9 cellular contexts compared by ENCODE assay signal in the genomic region with DNA sequence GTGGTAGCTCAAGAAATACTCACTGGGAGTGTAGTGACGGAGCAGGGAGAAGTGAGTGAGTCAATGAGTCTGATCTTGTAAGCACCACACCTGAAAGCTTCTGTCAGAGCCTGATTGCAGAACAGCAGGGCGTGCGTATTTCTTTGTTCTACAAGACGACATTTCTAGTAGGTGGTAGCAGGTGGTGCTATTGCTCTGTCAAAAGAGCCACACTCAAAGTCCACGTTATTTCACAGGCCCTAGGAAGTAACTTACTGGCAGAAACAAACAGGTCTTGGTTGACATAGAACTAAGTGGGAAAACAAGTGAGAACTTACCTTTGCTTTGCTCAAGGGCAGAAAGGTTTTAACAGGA. TPM values are rescaled to one million over a fixed set of nuclear protein-coding genes. Genes with fewer than 3 reads are reported as not detected.
DNase-seq lines count a peak whose midpoint lies in the region; ATAC-seq, FAIRE-seq and TF ChIP-seq lines count a peak whose summit lies in the region.
"Had no signal": no experiment of that assay in that cellular context is flagged by ENCODE, and none has a peak within 500 bp of the region (broad histone marks: within the 10 kb centered on the region; RNA-seq: fewer than 3 reads in every experiment).

No MANE protein-coding gene starts in this region.

- no peak for ATAC-seq in activated CD4-positive, CD25-positive, alpha-beta regulatory T cell treated with anti-CD3 and anti-CD28 coated beads, Interleukin-2, amount 50 U/mL, for 24 hours

- FAIRE-seq in endothelial cell of umbilical vein (lab: Jason Lieb, UNC), result no peak

- H3K27ac ChIP-seq in endothelial cell of umbilical vein (ENCODE audit: insufficient read depth, low read depth, low read length), result no peak overlapping the region
- H3K27ac ChIP-seq: uterus had no signal

- no peaks in the 10 kb centered on the region for H4K20me1 ChIP-seq in endothelial cell of umbilical vein (replicated peaks; ENCODE audit: control insufficient read depth, extremely low read depth, insufficient read depth, low read length)

- H3K79me2 ChIP-seq in endothelial cell of umbilical vein (ENCODE audit: control insufficient read depth, insufficient read depth, low read length), result no peaks in the 10 kb centered on the region

- no peaks in the 10 kb centered on the region for H3K9me3 Mint-ChIP-seq in progenitor cell of endocrine pancreas (ENCODE audit: low read depth)
- H3K9me3 Mint-ChIP-seq in type B pancreatic cell, result no peaks in the 10 kb centered on the region

- H3K4me1 Mint-ChIP-seq in progenitor cell of endocrine pancreas (ENCODE audit: low read depth) (peaks cover 28% of the 10 kb centered on the region), type B pancreatic cell (ENCODE audit: unreplicated experiment) (peaks cover 34% of the 10 kb centered on the region)

- H3K4me1 ChIP-seq in endothelial cell of umbilical vein (ENCODE audit: control insufficient read depth, extremely low read depth, insufficient read depth, low read length), result peaks cover 11% of the 10 kb centered on the region

- H3K36me3 ChIP-seq in endothelial cell of umbilical vein (ENCODE audit: control insufficient read depth in 2 of 2, extremely low read depth in 1 of 2, insufficient read depth in 2 of 2, low read length in 2 of 2), result no peaks in the 10 kb centered on the region
- H3K36me3 ChIP-seq: uterus had no signal

- H3K27me3 ChIP-seq in endothelial cell of umbilical vein (ENCODE audit: control insufficient read depth in 2 of 2, insufficient read depth in 2 of 2, low read length in 2 of 2), result no peaks in the 10 kb centered on the region
- H3K27me3 ChIP-seq: uterus had no signal

- H3K36me3 Mint-ChIP-seq in progenitor cell of endocrine pancreas (ENCODE audit: insufficient read depth) (no peaks in the 10 kb centered on the region), type B pancreatic cell (no peaks in the 10 kb centered on the region)

- POLR2A ChIA-PET in endothelial cell of umbilical vein (lab: Charles Lee), result no interaction called here

- H3K9ac ChIP-seq in endothelial cell of umbilical vein (replicated peaks; ENCODE audit: extremely low read depth, insufficient read depth, low read length), result no peak overlapping the region

- TF ChIP-seq POLR2A in endothelial cell of umbilical vein (IDR thresholded peaks at IDR 0.05; ENCODE audit: low read depth, low read length), result no peak

- H3K4me3 Mint-ChIP-seq in progenitor cell of endocrine pancreas (ENCODE audit: low read depth) (no peak overlapping the region), type B pancreatic cell (no peak overlapping the region)

- DNase-seq in NCI-H510A treated with DMSO at 0.1 percent for 48 hours (lab: John Stamatoyannopoulos, UW) (peak; percentile 34), NCI-H510A (lab: John Stamatoyannopoulos, UW) (no peak), NCI-H774 (lab: John Stamatoyannopoulos, UW) (peak; percentile 0), endothelial cell of umbilical vein (ENCODE audit: low read depth, low spot score) (peak; percentile 36), progenitor cell of endocrine pancreas (ENCODE audit: low spot score, unreplicated experiment) (no peak), Kasumi-1 (lab: John Stamatoyannopoulos, UW) (no peak), type B pancreatic cell (ENCODE audit: extremely low spot score, unreplicated experiment) (no peak)
- DNase-seq: uterus had no signal

- TF ChIP-seq CTCF in endothelial cell of umbilical vein (IDR thresholded peaks at IDR 0.05; ENCODE audit: extremely low read depth in 1 of 2, insufficient read depth in 1 of 2, low read depth in 1 of 2, low read length in 2 of 2) (no peak), progenitor cell of endocrine pancreas (IDR thresholded peaks at IDR 0.05; ENCODE audit: unreplicated experiment) (peak; percentile 48), type B pancreatic cell (conservative IDR thresholded peaks at IDR 0.05) (no peak)

- H3K9me1 ChIP-seq in endothelial cell of umbilical vein (replicated peaks; ENCODE audit: control insufficient read depth, extremely low read depth, insufficient read depth, low read length), result no peaks in the 10 kb centered on the region

- intact Hi-C loops in endothelial cell of umbilical vein (cut with micrococcal nuclease), result no loop called here

- no peaks in the 10 kb centered on the region for H3K9me3 ChIP-seq in endothelial cell of umbilical vein (replicated peaks; ENCODE audit: control insufficient read depth, insufficient read depth, low read length)
- H3K9me3 ChIP-seq: uterus had no signal

- no peak overlapping the region for H3K4me2 ChIP-seq in endothelial cell of umbilical vein (ENCODE audit: insufficient read depth, low read length)

- H3K27me3 Mint-ChIP-seq in progenitor cell of endocrine pancreas (no peaks in the 10 kb centered on the region), type B pancreatic cell (no peaks in the 10 kb centered on the region)

- CTCF ChIA-PET in endothelial cell of umbilical vein (lab: Charles Lee), result interaction anchor here (0.9 to 2.0 kb wide), 3 partner anchors 215 to 309 kb away, joined by 3 to 7 read pairs (median 4); no protein-coding TSS in a partner anchor

- no peak overlapping the region for H2AFZ ChIP-seq in endothelial cell of umbilical vein (ENCODE audit: low read depth, low read length)

- dilution Hi-C loops in endothelial cell of umbilical vein (cut with MboI; ENCODE audit: extremely low pct_ligation_motif_present, low sequenced_read_pairs), result no loop called here

- BruUV-seq in endothelial cell of umbilical vein (replicated peaks; lab: Mats Ljungman, UMichigan), result no TSS peak

- H3K27ac Mint-ChIP-seq in progenitor cell of endocrine pancreas (peak overlapping the region; percentile 21), type B pancreatic cell (no peak overlapping the region)

- H3K4me3 ChIP-seq in endothelial cell of umbilical vein (replicated peaks in 1 of 3; ENCODE audit: insufficient read depth in 1 of 3, low read depth in 1 of 3, low read length in 3 of 3), result no peak overlapping the region
- H3K4me3 ChIP-seq: uterus had no signal

TF ChIP-seq in endothelial cell of umbilical vein, 7 proteins besides CTCF, POLR2A, EP300 and RAD21:
- TF ChIP-seq, protein P1, sequence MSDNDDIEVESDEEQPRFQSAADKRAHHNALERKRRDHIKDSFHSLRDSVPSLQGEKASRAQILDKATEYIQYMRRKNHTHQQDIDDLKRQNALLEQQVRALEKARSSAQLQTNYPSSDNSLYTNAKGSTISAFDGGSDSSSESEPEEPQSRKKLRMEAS (IDR thresholded peaks at IDR 0.05; ENCODE audit: insufficient read depth, insufficient read length), result no peak
- no peak for TF ChIP-seq JUN (IDR thresholded peaks at IDR 0.05; ENCODE audit: borderline replicate concordance, insufficient read depth, insufficient read length, low read depth)
- no peak for TF ChIP-seq GATA2 (IDR thresholded peaks at IDR 0.05; ENCODE audit: insufficient read depth, insufficient read length, low read depth, low read length)
- no peak for TF ChIP-seq EZH2 (IDR thresholded peaks at IDR 0.05; ENCODE audit: borderline replicate concordance, low read depth, low read length, severe bottlenecking)
- no peak for TF ChIP-seq POLR2AphosphoS5 (IDR thresholded peaks at IDR 0.05; ENCODE audit: insufficient read depth, low read depth, low read length)
- TF ChIP-seq FOS (IDR thresholded peaks at IDR 0.05; ENCODE audit: borderline replicate concordance, insufficient read depth, low read length), result no peak
- no peak for TF ChIP-seq MYC (IDR thresholded peaks at IDR 0.05; ENCODE audit: low read depth, low read length)

RNA-seq across cellular contexts. Expression of gene SPRY1, which starts 46.4 kb away (rescaled TPM):
- total RNA-seq in endothelial cell of umbilical vein, result 43.7 and 59.6 TPM in 2 replicates
- 12.5 and 14.1 TPM in 2 replicates for polyA plus RNA-seq in endothelial cell of umbilical vein
- polyA plus RNA-seq in endothelial cell of umbilical vein (2011; cell fraction: cytosol; rRNA removed), result 7.7 and 9.2 TPM in 2 replicates
- 13.9 and 17.0 TPM in 2 replicates for polyA plus RNA-seq in endothelial cell of umbilical vein (2011; cell fraction: nucleus; rRNA removed)
- 5.0 and 5.8 TPM in 2 replicates for polyA plus RNA-seq in endothelial cell of umbilical vein (2012)
- polyA minus RNA-seq in endothelial cell of umbilical vein, result 18.6 and 19.6 TPM in 2 replicates
- polyA minus RNA-seq in endothelial cell of umbilical vein (2011; cell fraction: cytosol; rRNA and poly(A)+ RNA removed), result not detected
- polyA minus RNA-seq in endothelial cell of umbilical vein (2011; cell fraction: nucleus; rRNA and poly(A)+ RNA removed), result 20.7 and 22.4 TPM in 2 replicates
- total RNA-seq in progenitor cell of endocrine pancreas, result 52.0 and 54.1 TPM in 2 replicates
- 52.3 and 61.3 TPM in 2 replicates for total RNA-seq in type B pancreatic cell (ENCODE audit: low replicate concordance)

Comparison
In these comparisons a context has a peak if more than half of its experiments do, and no peak if none do; other contexts are left out.
1. DNase-seq: peak in NCI-H510A treated with DMSO at 0.1 percent for 48 hours (single experiment), NCI-H774 (single experiment) and endothelial cell of umbilical vein (single experiment); none in NCI-H510A (single experiment), progenitor cell of endocrine pancreas (single experiment), Kasumi-1 (0 of 2) and type B pancreatic cell (single experiment).